20 cellular contexts compared by ENCODE assay signal in genomic region chr3:50210510-50211367, GRCh38. TPM values are rescaled to one million over a fixed set of nuclear protein-coding genes. Genes with fewer than 3 reads are reported as not detected.
A peak's percentile ranks its signal among the peaks of the same experiment; 100 is the strongest.
DNase-seq lines count a peak whose midpoint lies in the region; FAIRE-seq and TF ChIP-seq lines count a peak whose summit lies in the region.
"Had no signal": no experiment of that assay in that cellular context is flagged by ENCODE, and none has a peak within 500 bp of the region (broad histone marks: within the 10 kb centered on the region; RNA-seq: fewer than 3 reads in every experiment).

No MANE protein-coding gene starts in this region.

- TF ChIP-seq CTCF in SK-N-SH (IDR thresholded peaks at IDR 0.05), result no peak

- H3K27ac ChIP-seq in iPS-20b (ENCODE audit: low read length) (no peak overlapping the region), small intestine (ENCODE audit: low read depth in 1 of 2, low read length in 1 of 2) (peak overlapping the region; percentile 15 to 75), SK-N-SH (ENCODE audit: low read depth in 2 of 2, low read length in 1 of 2) (no peak overlapping the region)
- H3K27ac ChIP-seq: heart right ventricle, neural progenitor cell, prostate gland, thoracic aorta had no signal

- H3K9me3 ChIP-seq in iPS-20b (ENCODE audit: insufficient read depth, low read depth, low read length) (no peaks in the 10 kb centered on the region), small intestine (ENCODE audit: control insufficient read depth, low read depth) (no peaks in the 10 kb centered on the region), SK-N-SH (no peaks in the 10 kb centered on the region)
- H3K9me3 ChIP-seq: heart right ventricle, prostate gland, thoracic aorta had no signal

- H3K36me3 ChIP-seq in iPS-20b (ENCODE audit: insufficient read depth, low read depth, low read length) (no peaks in the 10 kb centered on the region), small intestine (ENCODE audit: control insufficient read depth in 2 of 2, insufficient read depth in 2 of 2, low read length in 2 of 2) (no peaks in the 10 kb centered on the region), SK-N-SH (replicated peaks in 1 of 2; ENCODE audit: control insufficient read depth in 1 of 2, insufficient read depth in 2 of 2, low read length in 1 of 2) (no peaks in the 10 kb centered on the region)
- H3K36me3 ChIP-seq: heart right ventricle, neural progenitor cell, prostate gland, thoracic aorta had no signal

- FAIRE-seq in small intestine (lab: Jason Lieb, UNC), result no peak

- H3K4me3 ChIP-seq in iPS-20b (ENCODE audit: low read length), result peak overlapping the region; percentile 27; the same call in 1 of the 2 replicates
- no peak overlapping the region for H3K4me3 ChIP-seq in small intestine (ENCODE audit: low read depth in 1 of 2, low read length in 2 of 2)
- no peak overlapping the region for H3K4me3 ChIP-seq in SK-N-SH (ENCODE audit: low read depth in 2 of 2, low read length in 1 of 2)
- H3K4me3 ChIP-seq: heart right ventricle, lung, neural progenitor cell, prostate gland, thoracic aorta had no signal

- H4K20me1 ChIP-seq in SK-N-SH (ENCODE audit: insufficient read depth), result no peaks in the 10 kb centered on the region

- POLR2A ChIA-PET in SK-N-SH (lab: Yijun Ruan, JAX), result interaction anchor here (0.6 kb wide), 1 partner anchor 9 kb away, joined by 3 read pairs; no protein-coding TSS in a partner anchor

- DNase-seq in HuH-7 (ENCODE audit: low spot score), result peak; percentile 71
- DNase-seq in NCI-H510A (lab: John Stamatoyannopoulos, UW), result peak; percentile 61
- peak; percentile 86 for DNase-seq in small intestine
- no peak for DNase-seq in SK-N-SH
- DNase-seq in middle frontal gyrus (ENCODE audit: extremely low spot score, low spot score), result no peak
- DNase-seq in activated CD8-positive, alpha-beta memory T cell treated with anti-CD3 and anti-CD28 coated beads, Interleukin-2, amount 50 U/mL, for 4 hours, result no peak
- DNase-seq: aorta; CD4-positive, alpha-beta memory T cell; central memory CD4-positive, alpha-beta T cell; DMS153; GF-D8; heart right ventricle; NCI-H1092 treated with DMSO at 0.1 percent for 48 hours; stimulated activated CD4-positive, alpha-beta T cell treated with anti-CD3 and anti-CD28 coated beads, Interleukin-2, amount 100 ng/mL, for 24 hours; stimulated activated naive B cell treated with anti-CD40 and anti-IgM and Interleukin-4, amounts not matched to agents 10 μg/mL and 1 μg/mL and 100 μg/mL, for 72 hours had no signal

- CTCF ChIA-PET in SK-N-SH (lab: Yijun Ruan, JAX), result interaction anchor here (1.2 to 61.6 kb wide), 10 partner anchors 10 to 89 kb away, joined by 3 to 1375 read pairs (median 5); partner anchors contain the start of gene GNAT1

- H2AFZ ChIP-seq in SK-N-SH (ENCODE audit: low read depth), result no peak overlapping the region
- H2AFZ ChIP-seq: neural progenitor cell had no signal

- H3F3A ChIP-seq in SK-N-SH (replicated peaks; ENCODE audit: insufficient read depth), result no peaks in the 10 kb centered on the region

- H3K4me1 ChIP-seq in iPS-20b (ENCODE audit: insufficient read depth, low read length) (peaks cover 9% of the 10 kb centered on the region; the same call in 1 of the 2 replicates), small intestine (ENCODE audit: control insufficient read depth in 2 of 2, insufficient read depth in 1 of 2, low read depth in 1 of 2, low read length in 1 of 2) (peaks cover 2 to 6% of the 10 kb centered on the region in 2 donors), SK-N-SH (ENCODE audit: control insufficient read depth in 1 of 2, insufficient read depth in 2 of 2, low read depth in 1 of 2, low read length in 1 of 2) (peaks cover 0 to 4% of the 10 kb centered on the region in 2 experiments; a peak in 1 of 4 replicates)
- H3K4me1 ChIP-seq: neural progenitor cell, prostate gland had no signal

- 13 to 65% (median 40%) methylated on average over 12 to 13 of the region's 13 CpGs for WGBS in small intestine, 3 donors
- WGBS in SK-N-SH (ENCODE audit: low lambda C conversion rate), result 80% methylated on average over 1 of the region's 13 CpGs

- TF ChIP-seq RAD21 in SK-N-SH (IDR thresholded peaks at IDR 0.05; ENCODE audit: low read length), result no peak

- no peaks in the 10 kb centered on the region for H3K79me2 ChIP-seq in SK-N-SH (ENCODE audit: insufficient read depth)

- no peak for TF ChIP-seq EP300 in SK-N-SH (IDR thresholded peaks at IDR 0.05; ENCODE audit: borderline replicate concordance in 1 of 2, low read depth in 1 of 2, low read length in 1 of 2)

- H3K9ac ChIP-seq in iPS-20b (ENCODE audit: low read depth, low read length), result no peak overlapping the region
- H3K9ac ChIP-seq in SK-N-SH, result no peak overlapping the region
- H3K9ac ChIP-seq: neural progenitor cell had no signal

- H3K27me3 ChIP-seq in iPS-20b (ENCODE audit: insufficient read depth, low read length) (peaks cover 15% of the 10 kb centered on the region), small intestine (ENCODE audit: control insufficient read depth in 2 of 2, insufficient read depth in 2 of 2, low read length in 2 of 2) (no peaks in the 10 kb centered on the region), SK-N-SH (ENCODE audit: insufficient read depth) (peaks cover 8% of the 10 kb centered on the region)

- H3K9me2 ChIP-seq in SK-N-SH, result no peaks in the 10 kb centered on the region

- H3K4me2 ChIP-seq in SK-N-SH, result no peak overlapping the region
- H3K4me2 ChIP-seq: neural progenitor cell had no signal

TF ChIP-seq in SK-N-SH, 30 proteins besides CTCF, POLR2A, EP300 and RAD21:
- no peak for TF ChIP-seq FOXM1 (IDR thresholded peaks at IDR 0.05; ENCODE audit: low read depth)
- TF ChIP-seq, protein P1, sequence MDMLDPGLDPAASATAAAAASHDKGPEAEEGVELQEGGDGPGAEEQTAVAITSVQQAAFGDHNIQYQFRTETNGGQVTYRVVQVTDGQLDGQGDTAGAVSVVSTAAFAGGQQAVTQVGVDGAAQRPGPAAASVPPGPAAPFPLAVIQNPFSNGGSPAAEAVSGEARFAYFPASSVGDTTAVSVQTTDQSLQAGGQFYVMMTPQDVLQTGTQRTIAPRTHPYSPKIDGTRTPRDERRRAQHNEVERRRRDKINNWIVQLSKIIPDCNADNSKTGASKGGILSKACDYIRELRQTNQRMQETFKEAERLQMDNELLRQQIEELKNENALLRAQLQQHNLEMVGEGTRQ (IDR thresholded peaks at IDR 0.05; ENCODE audit: borderline replicate concordance, low read depth, low read length), result no peak
- no peak for TF ChIP-seq ELF1 (IDR thresholded peaks at IDR 0.05)
- TF ChIP-seq TEAD4 (IDR thresholded peaks at IDR 0.05; ENCODE audit: borderline replicate concordance, insufficient read depth), result no peak
- no peak for TF ChIP-seq GATA2 (CRISPR knock-in tag; IDR thresholded peaks at IDR 0.05)
- no peak for TF ChIP-seq RFX5 (IDR thresholded peaks at IDR 0.05; ENCODE audit: low read length)
- no peak for TF ChIP-seq GABPA (IDR thresholded peaks at IDR 0.05; ENCODE audit: low read depth)
- TF ChIP-seq NRF1 (IDR thresholded peaks at IDR 0.05; ENCODE audit: low read depth, low read length), result no peak
- no peak for TF ChIP-seq EZH2phosphoT487 (IDR thresholded peaks at IDR 0.05; ENCODE audit: borderline replicate concordance, low read depth)
- TF ChIP-seq POLR2AphosphoS5 (IDR thresholded peaks at IDR 0.05; ENCODE audit: low read depth, low read length), result no peak
- no peak for TF ChIP-seq MXI1 (IDR thresholded peaks at IDR 0.05; ENCODE audit: low read depth, low read length)

RNA-seq across cellular contexts. Expression of gene SLC38A3, which starts 5.7 kb away (rescaled TPM):
- polyA plus RNA-seq in small intestine (1 to 10 TPM in 1 of 3 donors, not detected in 2; 2.1 TPM), SK-N-SH (2012; rRNA removed) (0.84 and 0.89 TPM in 2 replicates)
- 0.15 and 0.29 TPM in 2 replicates for polyA plus RNA-seq in SK-N-SH (2012; cell fraction: cytosol; rRNA removed)
- polyA plus RNA-seq in SK-N-SH (2012; cell fraction: nucleus; rRNA removed), result 1.6 and 2.0 TPM in 2 replicates
- polyA plus RNA-seq: CD4-positive, alpha-beta memory T cell had no signal

RNA-seq across cellular contexts. Expression of gene GNAT1, which starts 19.3 kb away (rescaled TPM):
- polyA plus RNA-seq in small intestine (not detected), SK-N-SH (2012; rRNA removed) (not detected in 2 replicates)
- polyA plus RNA-seq in SK-N-SH (2012; cell fraction: cytosol; rRNA removed), result not detected in 2 replicates
- 0.12 TPM in 1 of 2 replicates, not detected in the other for polyA plus RNA-seq in SK-N-SH (2012; cell fraction: nucleus; rRNA removed)
- polyA plus RNA-seq: aorta; CD4-positive, alpha-beta memory T cell; heart right ventricle had no signal

RNA-seq across cellular contexts. Expression of gene GNAI2, which starts 25.3 kb away (rescaled TPM):
- polyA plus RNA-seq in small intestine (100 to 1,000 TPM in 1 of 3 donors, 10 to 100 TPM in 2; 23.9 to 117 (median 49.2) TPM), SK-N-SH (2012; rRNA removed) (641 and 649 TPM in 2 replicates)
- 388 and 495 TPM in 2 replicates for polyA plus RNA-seq in SK-N-SH (2012; cell fraction: cytosol; rRNA removed)
- 361 and 439 TPM in 2 replicates for polyA plus RNA-seq in SK-N-SH (2012; cell fraction: nucleus; rRNA removed)

RNA-seq across cellular contexts. Expression of gene SEMA3F, which starts 55.6 kb away (rescaled TPM):
- 10 to 100 TPM in 1 of 3 donors, 1 to 10 TPM in 2; 3.0 to 35.7 (median 3.6) TPM for polyA plus RNA-seq in small intestine
- 23.9 and 30.4 TPM in 2 replicates for polyA plus RNA-seq in SK-N-SH (2012; rRNA removed)
- 15.5 and 23.2 TPM in 2 replicates for polyA plus RNA-seq in SK-N-SH (2012; cell fraction: cytosol; rRNA removed)
- 32.9 and 38.3 TPM in 2 replicates for polyA plus RNA-seq in SK-N-SH (2012; cell fraction: nucleus; rRNA removed)
- polyA plus RNA-seq: CD4-positive, alpha-beta memory T cell had no signal

RNA-seq across cellular contexts. Expression of gene SEMA3B, which starts 58.2 kb away (rescaled TPM):
- 100 to 1,000 TPM in 2 of 3 donors, 10 to 100 TPM in 1; 39.2 to 204 (median 164) TPM for polyA plus RNA-seq in small intestine
- polyA plus RNA-seq in SK-N-SH (2012; rRNA removed), result 12.4 and 14.9 TPM in 2 replicates
- 3.4 and 5.3 TPM in 2 replicates for polyA plus RNA-seq in SK-N-SH (2012; cell fraction: cytosol; rRNA removed)
- 83.1 and 135 TPM in 2 replicates for polyA plus RNA-seq in SK-N-SH (2012; cell fraction: nucleus; rRNA removed)
- polyA plus RNA-seq: CD4-positive, alpha-beta memory T cell had no signal

Comparison
In these comparisons a context has a peak if more than half of its experiments do, and no peak if none do; other contexts are left out.
1. DNase-seq: peak in HuH-7 (single experiment), NCI-H510A (single experiment) and small intestine (single experiment); none in SK-N-SH (single experiment), middle frontal gyrus (single experiment) and activated CD8-positive, alpha-beta memory T cell treated with anti-CD3 and anti-CD28 coated beads, Interleukin-2, amount 50 U/mL, for 4 hours (single experiment).
2. H3K27ac ChIP-seq: peak in small intestine (2 of 2); none in iPS-20b (single experiment) and SK-N-SH (0 of 2).